In the genomic region with DNA sequence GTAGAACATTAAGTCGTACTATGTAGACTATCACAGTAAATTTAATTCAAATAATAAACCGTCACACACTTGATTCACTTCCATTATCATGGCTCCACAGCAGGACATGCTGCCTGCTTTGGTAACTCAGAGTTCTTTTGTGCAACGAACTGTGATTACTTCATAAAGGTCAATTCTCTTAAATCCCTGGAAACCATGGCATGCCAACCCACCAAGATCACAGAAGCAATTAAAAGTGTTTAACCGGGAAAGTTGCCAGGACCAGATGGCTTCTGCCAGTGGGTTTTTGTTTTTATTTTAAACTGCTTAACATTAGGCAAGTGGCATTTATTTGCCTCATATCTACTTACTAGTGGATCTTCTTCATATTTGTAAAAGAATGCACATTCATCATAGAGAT, we compare ENCODE assay signal across 17 cellular contexts.
DNase-seq lines count a peak whose midpoint lies in the region.
"Had no signal": no experiment of that assay in that cellular context is flagged by ENCODE, and none has a peak within 500 bp of the region (broad histone marks: within the 10 kb centered on the region; RNA-seq: fewer than 3 reads in every experiment).

No MANE protein-coding gene starts in this region.

- no peak overlapping the region for H3K27ac Mint-ChIP-seq in T-helper 2 cell treated with Interferon-gamma antibody and Interleukin-4, amounts not matched to agents 5 μg/mL and 100 μg/mL, for 36 hours
- H3K27ac Mint-ChIP-seq: activated CD4-positive, alpha-beta T cell treated with anti-CD3 and anti-CD28 coated beads for 36 hours; endodermal cell had no signal

- H3K36me3 Mint-ChIP-seq in T-helper 2 cell treated with Interferon-gamma antibody and Interleukin-4, amounts not matched to agents 5 μg/mL and 100 μg/mL, for 36 hours (ENCODE audit: low read depth) = no peaks in the 10 kb centered on the region

- H3K27me3 Mint-ChIP-seq in T-helper 2 cell treated with Interferon-gamma antibody and Interleukin-4, amounts not matched to agents 5 μg/mL and 100 μg/mL, for 36 hours (ENCODE audit: low read depth) = no peaks in the 10 kb centered on the region
- H3K27me3 Mint-ChIP-seq: activated CD4-positive, alpha-beta T cell treated with anti-CD3 and anti-CD28 coated beads for 36 hours had no signal

- no peaks in the 10 kb centered on the region for H3K4me1 Mint-ChIP-seq in T-helper 2 cell treated with Interferon-gamma antibody and Interleukin-4, amounts not matched to agents 5 μg/mL and 100 μg/mL, for 36 hours (ENCODE audit: low read depth)
- H3K4me1 Mint-ChIP-seq: activated CD4-positive, alpha-beta T cell treated with anti-CD3 and anti-CD28 coated beads for 36 hours; endodermal cell had no signal

- peak; percentile 47 for DNase-seq in DMS 273 treated with DMSO at 0.1 percent for 48 hours (lab: John Stamatoyannopoulos, UW)
- peak; percentile 12 for DNase-seq in NCI-H2171 (lab: John Stamatoyannopoulos, UW)
- peak; percentile 58 for DNase-seq in astrocyte of the hippocampus (ENCODE audit: low read depth, low spot score)
- DNase-seq in myocyte (ENCODE audit: low read depth) = peak; percentile 31
- no peak for DNase-seq in T-helper 2 cell treated with Interferon-gamma antibody and Interleukin-4, amounts not matched to agents 5 μg/mL and 100 μg/mL, for 36 hours (ENCODE audit: low spot score)
- DNase-seq in NAMALWA (ENCODE audit: low spot score) = no peak
- no peak for DNase-seq in SW 1271 (lab: John Stamatoyannopoulos, UW)
- DNase-seq in stimulated activated CD4-positive, alpha-beta T cell treated with anti-CD3 and anti-CD28 coated beads, Interleukin-1b, Interleukin-23, amount 100 ng/mL, for 48 hours = no peak
- DNase-seq: activated CD4-positive, alpha-beta T cell treated with anti-CD3 and anti-CD28 coated beads for 36 hours; activated naive CD4-positive, alpha-beta T cell treated with anti-CD3 and anti-CD28 coated beads, Interleukin-2, amount 50 U/mL, for 16 hours; DND-41; endodermal cell; H7; mesendoderm; NCI-H526 treated with DMSO at 0.1 percent for 48 hours; RPMI8226; stimulated activated naive CD8-positive, alpha-beta T cell treated with anti-CD3 and anti-CD28 coated beads, Interleukin-15, Interleukin-2, amounts not matched to agents 100 U/mL and 50 U/mL, for 24 hours had no signal

- no peaks in the 10 kb centered on the region for H3K9me3 Mint-ChIP-seq in T-helper 2 cell treated with Interferon-gamma antibody and Interleukin-4, amounts not matched to agents 5 μg/mL and 100 μg/mL, for 36 hours
- H3K9me3 Mint-ChIP-seq: endodermal cell had no signal

- H3K4me3 Mint-ChIP-seq in T-helper 2 cell treated with Interferon-gamma antibody and Interleukin-4, amounts not matched to agents 5 μg/mL and 100 μg/mL, for 36 hours = no peak overlapping the region
- H3K4me3 Mint-ChIP-seq: activated CD4-positive, alpha-beta T cell treated with anti-CD3 and anti-CD28 coated beads for 36 hours; endodermal cell had no signal

Comparison
In these comparisons a context has a peak if more than half of its experiments do, and no peak if none do; other contexts are left out.
1. DNase-seq: peak in DMS 273 treated with DMSO at 0.1 percent for 48 hours (single experiment), NCI-H2171 (single experiment), astrocyte of the hippocampus (single experiment) and myocyte (single experiment); none in T-helper 2 cell treated with Interferon-gamma antibody and Interleukin-4, amounts not matched to agents 5 μg/mL and 100 μg/mL, for 36 hours (single experiment), NAMALWA (single experiment), SW 1271 (0 of 2) and stimulated activated CD4-positive, alpha-beta T cell treated with anti-CD3 and anti-CD28 coated beads, Interleukin-1b, Interleukin-23, amount 100 ng/mL, for 48 hours (single experiment).